Comparison of ENCODE assay signal across 14 cellular contexts in genomic region chr15:90211440-90212168, GRCh38. TPM values are rescaled to one million over a fixed set of nuclear protein-coding genes. Genes with fewer than 3 reads are reported as not detected.
DNase-seq lines count a peak whose midpoint lies in the region; ATAC-seq and TF ChIP-seq lines count a peak whose summit lies in the region.
"Had no signal": no experiment of that assay in that cellular context is flagged by ENCODE, and none has a peak within 500 bp of the region (broad histone marks: within the 10 kb centered on the region; RNA-seq: fewer than 3 reads in every experiment).

No MANE protein-coding gene starts in this region.

- peak overlapping the region; percentile 69 for H2BK5ac ChIP-seq in IMR-90 (ENCODE audit: low read depth, low read length, poor library complexity, severe bottlenecking)

- H3K9me3 Mint-ChIP-seq in activated naive CD4-positive, alpha-beta T cell treated with anti-CD3 and anti-CD28 coated beads for 36 hours: no peaks in the 10 kb centered on the region
- H3K9me3 Mint-ChIP-seq: effector memory CD8-positive, alpha-beta T cell had no signal

- H3K56ac ChIP-seq in IMR-90 (ENCODE audit: extremely low read depth, insufficient read depth, low read length): no peak overlapping the region

- H3K27me3 ChIP-seq in IMR-90 (ENCODE audit: control insufficient read depth, insufficient read depth, low read length): no peaks in the 10 kb centered on the region
- H3K27me3 ChIP-seq in thyroid gland: no peaks in the 10 kb centered on the region

- H3K36me3 ChIP-seq in IMR-90 (ENCODE audit: control insufficient read depth, insufficient read depth, low read length) (peaks cover 7% of the 10 kb centered on the region), thyroid gland (no peaks in the 10 kb centered on the region)
- H3K36me3 ChIP-seq: thoracic aorta had no signal

- H3K4me3 ChIP-seq in IMR-90 (ENCODE audit: insufficient read depth, low read depth, low read length) (no peak overlapping the region), cardiac fibroblast (replicated peaks in 1 of 2; ENCODE audit: low read depth in 2 of 2, low read length in 2 of 2) (no peak overlapping the region), thyroid gland (replicated peaks in 1 of 3) (no peak overlapping the region)
- H3K4me3 ChIP-seq: GM12878, psoas muscle, thoracic aorta had no signal

- peak overlapping the region; percentile 36 to 85; a peak in 3 of 4 replicates for H4K8ac ChIP-seq in IMR-90 (ENCODE audit: low read depth in 2 of 2, low read length in 2 of 2)

- H3K4me1 ChIP-seq in IMR-90 (ENCODE audit: control insufficient read depth, insufficient read depth, low read length) (peaks cover 6% of the 10 kb centered on the region), thyroid gland (peaks cover 64 to 79% of the 10 kb centered on the region in 2 donors)
- H3K4me1 ChIP-seq: psoas muscle had no signal

- in situ Hi-C loops in IMR-90 (cut with MboI; ENCODE audit: low sequenced_read_pairs): no loop called here

- dilution Hi-C loops in IMR-90 (cut with HindIII; ENCODE audit: low sequenced_read_pairs, unreplicated experiment): no loop called here

- no peaks in the 10 kb centered on the region; the same call in 1 of the 2 replicates for H4K20me1 ChIP-seq in IMR-90 (ENCODE audit: insufficient read depth, low read length)

- H3K9me3 ChIP-seq in IMR-90 (ENCODE audit: control insufficient read depth, insufficient read depth, low read length) (no peaks in the 10 kb centered on the region), thyroid gland (no peaks in the 10 kb centered on the region)
- H3K9me3 ChIP-seq: psoas muscle, thoracic aorta had no signal

- ATAC-seq in IMR-90 (ENCODE audit: low read depth): peak; percentile 86
- ATAC-seq in left lobe of liver: peak; percentile 60
- no peak for ATAC-seq in HG03280 (IDR thresholded peaks at IDR 0.05; ENCODE audit: unreplicated experiment)
- no peak for ATAC-seq in HG03460 (IDR thresholded peaks at IDR 0.05; ENCODE audit: unreplicated experiment)
- ATAC-seq: activated CD8-positive, alpha-beta T cell treated with anti-CD3 and anti-CD28 coated beads, Interleukin-2, amount 10 ng/mL, durations not matched to agents 7 days and 5 days; effector memory CD8-positive, alpha-beta T cell; GM12878 had no signal

- no peaks in the 10 kb centered on the region for H3K36me3 Mint-ChIP-seq in activated naive CD4-positive, alpha-beta T cell treated with anti-CD3 and anti-CD28 coated beads for 36 hours (ENCODE audit: low read depth)

- POLR2A ChIA-PET in IMR-90 (lab: Charles Lee; ENCODE audit: unreplicated experiment): interaction anchor here (0.5 kb wide), 1 partner anchor 11 kb away, joined by 12 read pairs; no protein-coding TSS in a partner anchor

- H3K9me1 ChIP-seq in IMR-90 (ENCODE audit: insufficient read depth, low read length): peaks cover 5% of the 10 kb centered on the region

- H2AK5ac ChIP-seq in IMR-90 (ENCODE audit: low read depth, low read length): peak overlapping the region; percentile 85

- peak overlapping the region; percentile 78 for H3K4ac ChIP-seq in IMR-90 (ENCODE audit: low read depth, low read length)

- no peak overlapping the region for H2BK20ac ChIP-seq in IMR-90 (ENCODE audit: low read depth, low read length)

- peak overlapping the region; percentile 61; the same call in 1 of the 2 replicates for H4K91ac ChIP-seq in IMR-90 (ENCODE audit: insufficient read depth, low read depth, low read length)

- H3K9ac ChIP-seq in IMR-90 (ENCODE audit: low read depth, low read length): peak overlapping the region; percentile 15; the same call in 1 of the 2 replicates

- H4K5ac ChIP-seq in IMR-90 (ENCODE audit: low read depth, low read length): peak overlapping the region; percentile 71; the same call in 1 of the 2 replicates

- peak; percentile 67 for DNase-seq in IMR-90
- peak; percentile 36 to 65 for DNase-seq in cardiac fibroblast (ENCODE audit: low read depth in 2 of 2)
- DNase-seq in left lobe of liver (ENCODE audit: low spot score): no peak
- peak in 1 of 2 donors; percentile 51 for DNase-seq in thyroid gland
- DNase-seq in activated naive CD4-positive, alpha-beta T cell treated with anti-CD3 and anti-CD28 coated beads for 36 hours: no peak
- no peak for DNase-seq in activated effector memory CD4-positive, alpha-beta T cell treated with anti-CD3 and anti-CD28 coated beads, Interleukin-2, amount 50 U/mL, for 16 hours
- DNase-seq: activated CD8-positive, alpha-beta T cell treated with anti-CD3 and anti-CD28 coated beads, Interleukin-2, amount 10 ng/mL, durations not matched to agents 7 days and 5 days; effector memory CD8-positive, alpha-beta T cell; NCI-H2171; psoas muscle had no signal

- no TSS peak for BruUV-seq in IMR-90 (replicated peaks; lab: Mats Ljungman, UMichigan)

- no peak for TF ChIP-seq RAD21 in IMR-90 (IDR thresholded peaks at IDR 0.05; ENCODE audit: low read length)

- WGBS in IMR-90 (ENCODE audit: extremely low coverage in 2 of 2, insufficient read length in 1 of 2), 2 experiments: 80% methylated on average over 1 of the region's 13 CpGs; no CpG with 5 or more reads in 1 of the 2 experiments
- 24 to 40% methylated on average over 1 to 5 of the region's 13 CpGs for WGBS in thyroid gland, 2 donors

- no peak for TF ChIP-seq CTCF in IMR-90 (conservative IDR thresholded peaks at IDR 0.05; ENCODE audit: low read depth, low read length)
- TF ChIP-seq CTCF in cardiac fibroblast (IDR thresholded peaks at IDR 0.05; ENCODE audit: low read depth, low read length): no peak
- no peak for TF ChIP-seq CTCF in thyroid gland (IDR thresholded peaks at IDR 0.05)

- peak overlapping the region; percentile 82 for H2AFZ ChIP-seq in IMR-90 (replicated peaks; ENCODE audit: low read length, poor library complexity)

- H3K4me3 Mint-ChIP-seq in activated naive CD4-positive, alpha-beta T cell treated with anti-CD3 and anti-CD28 coated beads for 36 hours: no peak overlapping the region
- H3K4me3 Mint-ChIP-seq: activated CD8-positive, alpha-beta T cell treated with anti-CD3 and anti-CD28 coated beads, Interleukin-2, amount 10 ng/mL, durations not matched to agents 7 days and 5 days; effector memory CD8-positive, alpha-beta T cell had no signal

- 0 out of 3 replicates have a peak overlapping the region, but pooled peaks have one; percentile 64 for H2BK15ac ChIP-seq in IMR-90 (ENCODE audit: low read depth, low read length)

- H3K27me3 Mint-ChIP-seq in activated naive CD4-positive, alpha-beta T cell treated with anti-CD3 and anti-CD28 coated beads for 36 hours (ENCODE audit: low read depth): no peaks in the 10 kb centered on the region
- H3K27me3 Mint-ChIP-seq: effector memory CD8-positive, alpha-beta T cell had no signal

- H3K79me1 ChIP-seq in IMR-90 (ENCODE audit: low read depth in 1 of 2, low read length in 2 of 2): peaks cover 18 to 44% of the 10 kb centered on the region in 2 experiments

- TF ChIP-seq POLR2A in IMR-90 (IDR thresholded peaks at IDR 0.05; ENCODE audit: low read depth, low read length) (no peak), thyroid gland (IDR thresholded peaks at IDR 0.05) (no peak)

- peak overlapping the region; percentile 34; the same call in 1 of the 2 replicates for H3K18ac ChIP-seq in IMR-90 (ENCODE audit: low read depth, low read length)

- H3K27ac ChIP-seq in IMR-90 (ENCODE audit: insufficient read depth, low read length) (peak overlapping the region; percentile 20; the same call in 1 of the 2 replicates), thyroid gland (peak overlapping the region; percentile 82 to 95 (median 85))
- H3K27ac ChIP-seq: psoas muscle, thoracic aorta had no signal

- H2BK120ac ChIP-seq in IMR-90 (ENCODE audit: low read depth, low read length): peak overlapping the region; percentile 63

- CTCF ChIA-PET in IMR-90 (lab: Yijun Ruan, JAX): interaction anchor here (1.0 kb wide), 1 partner anchor 10 kb away, joined by 4 read pairs; no protein-coding TSS in a partner anchor
- CTCF ChIA-PET in activated naive CD4-positive, alpha-beta T cell treated with anti-CD3 and anti-CD28 coated beads for 36 hours (lab: Charles Lee): interaction anchor here (0.6 kb wide), 1 partner anchor 239 kb away, joined by 3 read pairs; no protein-coding TSS in a partner anchor

- H3K23ac ChIP-seq in IMR-90 (ENCODE audit: low read depth, low read length): 0 out of 2 replicates have a peak overlapping the region, but pooled peaks have one; percentile 63

- intact Hi-C loops in IMR-90 (cut with micrococcal nuclease): loop anchor here (2.0 kb wide), 1 partner anchor 105 kb away; no protein-coding TSS in a partner anchor
- intact Hi-C loops in thyroid gland (cut with DNase I): no loop called here
- intact Hi-C loops in activated naive CD4-positive, alpha-beta T cell treated with anti-CD3 and anti-CD28 coated beads for 36 hours (cut with micrococcal nuclease): no loop called here

- H3K4me2 ChIP-seq in IMR-90 (ENCODE audit: low read depth, low read length): peak overlapping the region; percentile 23; the same call in 1 of the 2 replicates

- H3K27ac Mint-ChIP-seq in activated naive CD4-positive, alpha-beta T cell treated with anti-CD3 and anti-CD28 coated beads for 36 hours: no peak overlapping the region

- peaks cover 21% of the 10 kb centered on the region for H3K4me1 Mint-ChIP-seq in activated naive CD4-positive, alpha-beta T cell treated with anti-CD3 and anti-CD28 coated beads for 36 hours (ENCODE audit: low read depth)

- peak overlapping the region; percentile 94 for H2AK9ac ChIP-seq in IMR-90 (replicated peaks; ENCODE audit: low read depth, low read length, poor library complexity)

- peak overlapping the region; percentile 90 for H3K14ac ChIP-seq in IMR-90 (replicated peaks; ENCODE audit: low read depth, low read length)

RNA-seq across cellular contexts. Expression of gene SEMA4B, which starts 10.5 kb away (rescaled TPM):
- total RNA-seq in IMR-90 (2012; rRNA removed) (5.0 and 6.9 TPM in 2 replicates), left lobe of liver (23.7 TPM), thyroid gland (100 to 1,000 TPM in 1 of 4 donors, 10 to 100 TPM in 3; 49.5 to 163 (median 69.9) TPM)
- polyA plus RNA-seq in IMR-90 (2012; rRNA removed): 22.5 and 27.5 TPM in 2 replicates
- 12.9 and 29.8 TPM in 2 replicates for polyA plus RNA-seq in IMR-90 (2012; cell fraction: cytosol; rRNA removed)
- 23.9 and 48.0 TPM in 2 replicates for polyA plus RNA-seq in IMR-90 (2012; cell fraction: nucleus; rRNA removed; ENCODE audit: low replicate concordance)
- 1 to 10 TPM; 6.8 to 8.6 TPM for total RNA-seq in activated naive CD4-positive, alpha-beta T cell treated with anti-CD3 and anti-CD28 coated beads for 36 hours

RNA-seq across cellular contexts. Expression of gene CIB1, which starts 22.1 kb away (rescaled TPM):
- total RNA-seq in IMR-90 (2012; rRNA removed) (29.4 and 31.5 TPM in 2 replicates), left lobe of liver (44.1 TPM), thyroid gland (10 to 100 TPM; 24.3 to 90.0 (median 30.8) TPM)
- 94.1 and 102 TPM in 2 replicates for polyA plus RNA-seq in IMR-90 (2012; rRNA removed)
- 72.2 and 86.5 TPM in 2 replicates for polyA plus RNA-seq in IMR-90 (2012; cell fraction: cytosol; rRNA removed)
- polyA plus RNA-seq in IMR-90 (2012; cell fraction: nucleus; rRNA removed; ENCODE audit: low replicate concordance): 53.8 and 83.0 TPM in 2 replicates
- 100 to 1,000 TPM; 156 to 171 TPM for total RNA-seq in activated naive CD4-positive, alpha-beta T cell treated with anti-CD3 and anti-CD28 coated beads for 36 hours

RNA-seq across cellular contexts. Expression of gene GDPGP1, which starts 22.4 kb away (rescaled TPM):
- 3.9 and 4.1 TPM in 2 replicates for total RNA-seq in IMR-90 (2012; rRNA removed)
- 1.3 and 2.3 TPM in 2 replicates for polyA plus RNA-seq in IMR-90 (2012; rRNA removed)
- 1.7 and 2.0 TPM in 2 replicates for polyA plus RNA-seq in IMR-90 (2012; cell fraction: cytosol; rRNA removed)
- polyA plus RNA-seq in IMR-90 (2012; cell fraction: nucleus; rRNA removed; ENCODE audit: low replicate concordance): 2.9 and 3.1 TPM in 2 replicates
- total RNA-seq in left lobe of liver: 5.6 TPM
- 10 to 100 TPM in 2 of 4 donors, 1 to 10 TPM in 2; 7.1 to 28.1 (median 13.6) TPM for total RNA-seq in thyroid gland
- 1 to 10 TPM; 1.5 to 3.6 TPM for total RNA-seq in activated naive CD4-positive, alpha-beta T cell treated with anti-CD3 and anti-CD28 coated beads for 36 hours

RNA-seq across cellular contexts. Expression of gene TTLL13, which starts 37.8 kb away (rescaled TPM):
- total RNA-seq in IMR-90 (2012; rRNA removed): not detected in 2 replicates
- 0.10 TPM in 1 of 2 replicates, not detected in the other for polyA plus RNA-seq in IMR-90 (2012; rRNA removed)
- polyA plus RNA-seq in IMR-90 (2012; cell fraction: cytosol; rRNA removed): not detected in 2 replicates
- polyA plus RNA-seq in IMR-90 (2012; cell fraction: nucleus; rRNA removed; ENCODE audit: low replicate concordance): 0.10 and 0.29 TPM in 2 replicates
- 0.15 TPM for total RNA-seq in left lobe of liver
- total RNA-seq in thyroid gland: under 1 TPM in 2 of 4 donors, not detected in 2; 0.13 to 0.22 TPM
- under 1 TPM; 0.15 to 0.26 TPM for total RNA-seq in activated naive CD4-positive, alpha-beta T cell treated with anti-CD3 and anti-CD28 coated beads for 36 hours
- total RNA-seq: thoracic aorta had no signal

RNA-seq across cellular contexts. Expression of gene NGRN, which starts 53.9 kb away (rescaled TPM):
- total RNA-seq in IMR-90 (2012; rRNA removed): 39.6 and 44.2 TPM in 2 replicates
- polyA plus RNA-seq in IMR-90 (2012; rRNA removed): 40.3 and 46.2 TPM in 2 replicates
- 23.0 and 24.4 TPM in 2 replicates for polyA plus RNA-seq in IMR-90 (2012; cell fraction: cytosol; rRNA removed)
- polyA plus RNA-seq in IMR-90 (2012; cell fraction: nucleus; rRNA removed; ENCODE audit: low replicate concordance): 10.3 and 24.2 TPM in 2 replicates
- 26.7 TPM for total RNA-seq in left lobe of liver
- total RNA-seq in thyroid gland: 100 to 1,000 TPM in 1 of 4 donors, 10 to 100 TPM in 3; 80.7 to 159 (median 96.4) TPM
- 10 to 100 TPM; 30.7 to 31.0 TPM for total RNA-seq in activated naive CD4-positive, alpha-beta T cell treated with anti-CD3 and anti-CD28 coated beads for 36 hours

Comparison
In these comparisons a context has a peak if more than half of its experiments do, and no peak if none do; other contexts are left out.
1. ATAC-seq: peak in IMR-90 (single experiment) and left lobe of liver (single experiment); none in HG03280 (single experiment) and HG03460 (single experiment).
2. DNase-seq: peak in IMR-90 (single experiment) and cardiac fibroblast (2 of 2); none in left lobe of liver (single experiment), activated naive CD4-positive, alpha-beta T cell treated with anti-CD3 and anti-CD28 coated beads for 36 hours (single experiment) and activated effector memory CD4-positive, alpha-beta T cell treated with anti-CD3 and anti-CD28 coated beads, Interleukin-2, amount 50 U/mL, for 16 hours (single experiment).